Comparison of ENCODE assay signal across 15 cellular contexts in the genomic region with DNA sequence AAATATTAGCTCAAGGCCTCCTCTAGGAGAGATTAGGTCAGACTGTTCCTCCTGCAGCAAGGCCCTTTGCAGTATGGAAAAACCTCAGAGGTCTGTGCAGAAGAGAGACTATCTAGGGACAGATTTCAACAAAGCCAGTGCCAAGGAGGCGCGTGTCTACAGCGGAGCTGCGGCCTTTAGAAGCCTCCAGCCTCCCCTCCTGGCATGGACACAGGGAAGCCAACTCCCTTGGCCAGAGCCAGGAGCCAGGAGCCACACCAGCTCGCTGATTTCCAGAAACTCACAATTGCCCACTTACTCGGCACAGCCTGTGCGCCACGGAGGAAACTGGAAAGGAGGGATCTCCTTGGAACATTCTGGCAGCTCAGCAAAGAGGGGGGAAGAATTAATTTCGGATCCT.
DNase-seq lines count a peak whose midpoint lies in the region; ATAC-seq and TF ChIP-seq lines count a peak whose summit lies in the region.
"Had no signal": no experiment of that assay in that cellular context is flagged by ENCODE, and none has a peak within 500 bp of the region (broad histone marks: within the 10 kb centered on the region; RNA-seq: fewer than 3 reads in every experiment).

No MANE protein-coding gene starts in this region.

- H3K79me2 ChIP-seq in PC-3 (ENCODE audit: low read length): no peaks in the 10 kb centered on the region

- H3F3A ChIP-seq in PC-3 (ENCODE audit: low read length, unreplicated experiment): no peaks in the 10 kb centered on the region

- CTCF ChIA-PET in PC-3 (lab: Charles Lee): no interaction called here
- CTCF ChIA-PET in MCF 10A (lab: Yijun Ruan, JAX): no interaction called here

- no peaks in the 10 kb centered on the region for H3K36me3 Mint-ChIP-seq in MCF 10A (ENCODE audit: insufficient read depth, unreplicated experiment)

- peak; percentile 87 to 90 for ATAC-seq in right cardiac atrium
- no peak for ATAC-seq in PC-3
- ATAC-seq in HG03378 (IDR thresholded peaks at IDR 0.05; ENCODE audit: unreplicated experiment): no peak

- no peak overlapping the region for H2AFZ ChIP-seq in PC-3 (ENCODE audit: low read length)

- H3K9me3 Mint-ChIP-seq in MCF 10A (ENCODE audit: unreplicated experiment): peaks cover 8% of the 10 kb centered on the region

- no peak overlapping the region for H3K4me3 Mint-ChIP-seq in MCF 10A (ENCODE audit: unreplicated experiment)

- H3K9me3 ChIP-seq in right cardiac atrium (ENCODE audit: control insufficient read depth, low read length) (no peaks in the 10 kb centered on the region), PC-3 (ENCODE audit: low read length) (no peaks in the 10 kb centered on the region)
- H3K9me3 ChIP-seq: BLaER1 had no signal

- H3K27me3 ChIP-seq in right cardiac atrium (ENCODE audit: control insufficient read depth, insufficient read depth) (no peaks in the 10 kb centered on the region), PC-3 (ENCODE audit: low read length) (no peaks in the 10 kb centered on the region)
- H3K27me3 ChIP-seq: BLaER1 had no signal

- DNase-seq in right cardiac atrium: peak; percentile 76 to 90 (median 87)
- DNase-seq in putamen (ENCODE audit: low spot score): peak; percentile 39
- DNase-seq in NCI-H2081 treated with DMSO at 0.1 percent for 48 hours (lab: John Stamatoyannopoulos, UW): no peak
- no peak for DNase-seq in PC-3
- DNase-seq in MCF 10A (ENCODE audit: unreplicated experiment): no peak
- DNase-seq: activated CD4-positive, CD25-positive, alpha-beta regulatory T cell; DMS 273 treated with DMSO at 0.1 percent for 48 hours; H7; NK-92 treated with Interleukin-12 subunit alpha and Interleukin-12 subunit beta, amount 100 ng/mL, for 24 hours; SIG-M5; T-helper 2 cell had no signal

- H3K27ac Mint-ChIP-seq in MCF 10A (ENCODE audit: low read depth, unreplicated experiment): no peak overlapping the region

- H3K4me3 ChIP-seq in right cardiac atrium (ENCODE audit: low read length) (no peak overlapping the region), PC-3 (ENCODE audit: low read length) (no peak overlapping the region)
- H3K4me3 ChIP-seq: BLaER1 had no signal

- TF ChIP-seq CTCF in PC-3 (conservative IDR thresholded peaks at IDR 0.05; ENCODE audit: low read depth, low read length) (no peak), MCF 10A (IDR thresholded peaks at IDR 0.05; ENCODE audit: unreplicated experiment) (no peak)

- H3K4me1 Mint-ChIP-seq in MCF 10A (ENCODE audit: insufficient read depth, unreplicated experiment): no peaks in the 10 kb centered on the region

- no peaks in the 10 kb centered on the region for H3K27me3 Mint-ChIP-seq in MCF 10A (ENCODE audit: insufficient read depth, unreplicated experiment)

- WGBS in right cardiac atrium: 41% methylated on average over 9 of the region's 9 CpGs

- no peak overlapping the region for H3K4me2 ChIP-seq in PC-3 (ENCODE audit: low read length)
- H3K4me2 ChIP-seq: BLaER1 had no signal

- no peaks in the 10 kb centered on the region for H3K9me2 ChIP-seq in PC-3 (replicated peaks; ENCODE audit: low read length)

- intact Hi-C loops in right cardiac atrium (cut with DNase I): no loop called here
- intact Hi-C loops in PC-3 (cut with micrococcal nuclease): no loop called here
- intact Hi-C loops in MCF 10A (cut with micrococcal nuclease): no loop called here

- H3K4me1 ChIP-seq in right cardiac atrium (ENCODE audit: control insufficient read depth, insufficient read depth, low read length): peaks cover 7% of the 10 kb centered on the region
- H3K4me1 ChIP-seq in PC-3 (ENCODE audit: insufficient read depth, low read length): no peaks in the 10 kb centered on the region

- POLR2A ChIA-PET in PC-3 (lab: Charles Lee; ENCODE audit: unreplicated experiment) (no interaction called here), MCF 10A (lab: Yijun Ruan, JAX) (no interaction called here)

- no peak overlapping the region for H3K9ac ChIP-seq in PC-3 (ENCODE audit: low read length)
- H3K9ac ChIP-seq: BLaER1 had no signal

- BruUV-seq in PC-3 (replicated peaks; lab: Mats Ljungman, UMichigan): no TSS peak
- BruUV-seq in MCF 10A (replicated peaks; lab: Mats Ljungman, UMichigan): no TSS peak

- H4K20me1 ChIP-seq in PC-3 (ENCODE audit: low read length): no peaks in the 10 kb centered on the region

- peak overlapping the region; percentile 19 for H3K27ac ChIP-seq in cingulate gyrus (ENCODE audit: low read depth, low read length)
- H3K27ac ChIP-seq in right cardiac atrium (ENCODE audit: low read length): peak overlapping the region; percentile 36
- H3K27ac ChIP-seq in PC-3 (ENCODE audit: low read length): no peak overlapping the region
- H3K27ac ChIP-seq: BLaER1, epithelial cell of prostate had no signal

- H3K36me3 ChIP-seq in PC-3 (ENCODE audit: low read depth, low read length): no peaks in the 10 kb centered on the region

Comparison
In these comparisons a context has a peak if more than half of its experiments do, and no peak if none do; other contexts are left out.
1. ATAC-seq: peak in right cardiac atrium (2 of 2); none in PC-3 (single experiment) and HG03378 (single experiment).
2. DNase-seq: peak in right cardiac atrium (3 of 3) and putamen (single experiment); none in NCI-H2081 treated with DMSO at 0.1 percent for 48 hours (single experiment), PC-3 (single experiment) and MCF 10A (single experiment).